14 cellular contexts compared by ENCODE assay signal in genomic region chr19:28472111-28472510, GRCh38.
"Had no signal": no experiment of that assay in that cellular context is flagged by ENCODE, and none has a peak within 500 bp of the region (broad histone marks: within the 10 kb centered on the region; RNA-seq: fewer than 3 reads in every experiment).

No MANE protein-coding gene starts in this region.

- ATAC-seq: effector memory CD8-positive, alpha-beta T cell had no signal

- H3K36me3 Mint-ChIP-seq: activated CD4-positive, alpha-beta memory T cell treated with anti-CD3 and anti-CD28 coated beads for 36 hours; activated naive CD8-positive, alpha-beta T cell had no signal

- H3K4me3 ChIP-seq: ovary, vagina had no signal

- H3K27me3 Mint-ChIP-seq: activated CD4-positive, alpha-beta memory T cell treated with anti-CD3 and anti-CD28 coated beads for 36 hours; activated naive CD8-positive, alpha-beta T cell; effector memory CD8-positive, alpha-beta T cell had no signal

- DNase-seq: activated CD4-positive, alpha-beta memory T cell treated with anti-CD3 and anti-CD28 coated beads for 36 hours; activated CD4-positive, alpha-beta T cell treated with anti-CD3 and anti-CD28 coated beads for 1 hour; activated gamma-delta T cell; activated T-cell treated with anti-CD3 and anti-CD28 coated beads, Interleukin-2, amount 50 U/mL, for 48 hours; anterior cingulate cortex; central memory CD4-positive, alpha-beta T cell; effector memory CD8-positive, alpha-beta T cell; hippocampal formation; mesendoderm; nephron progenitor cell; ovary; T1000 had no signal

- H3K9me3 Mint-ChIP-seq: activated CD4-positive, alpha-beta memory T cell treated with anti-CD3 and anti-CD28 coated beads for 36 hours; nephron progenitor cell had no signal

- H3K9me3 ChIP-seq: ovary, vagina had no signal

- H3K4me3 Mint-ChIP-seq: activated CD4-positive, alpha-beta memory T cell treated with anti-CD3 and anti-CD28 coated beads for 36 hours; activated naive CD8-positive, alpha-beta T cell; effector memory CD8-positive, alpha-beta T cell; nephron progenitor cell had no signal

- H3K27ac Mint-ChIP-seq: activated CD4-positive, alpha-beta memory T cell treated with anti-CD3 and anti-CD28 coated beads for 36 hours; activated naive CD8-positive, alpha-beta T cell; nephron progenitor cell had no signal
